ENCODE assay signal across 8 cellular contexts in genomic region chr14:67815573-67816235, GRCh38. TPM values are rescaled to one million over a fixed set of nuclear protein-coding genes. Genes with fewer than 3 reads are reported as not detected.
A peak's percentile ranks its signal among the peaks of the same experiment; 100 is the strongest.
DNase-seq lines count a peak whose midpoint lies in the region; ATAC-seq and TF ChIP-seq lines count a peak whose summit lies in the region.

No MANE protein-coding gene starts in this region.

- H2AFZ ChIP-seq in Karpas-422 (ENCODE audit: low read length) = no peak overlapping the region

- no peak for TF ChIP-seq CTCF in CD8-positive, alpha-beta T cell (IDR thresholded peaks at IDR 0.05)
- TF ChIP-seq CTCF in astrocyte of the cerebellum (IDR thresholded peaks at IDR 0.05; ENCODE audit: low read depth, low read length, missing control alignments) = no peak

- CTCF ChIA-PET in CD8-positive, alpha-beta T cell (lab: Charles Lee) = no interaction called here

- H3K27ac Mint-ChIP-seq in CD8-positive, alpha-beta T cell = peak overlapping the region; percentile 82

- peaks cover 45% of the 10 kb centered on the region for H3K79me2 ChIP-seq in Karpas-422 (ENCODE audit: low read length)

- H3K4me2 ChIP-seq in Karpas-422 (ENCODE audit: low read depth, low read length, poor library complexity, severe bottlenecking) = peak overlapping the region; percentile 98

- peaks cover 27% of the 10 kb centered on the region for H3K4me1 ChIP-seq in CD8-positive, alpha-beta T cell (ENCODE audit: insufficient read depth, low read length)
- H3K4me1 ChIP-seq in Karpas-422 (ENCODE audit: low read length) = peaks cover 32% of the 10 kb centered on the region
- peaks cover 6 to 32% (median 30%) of the 10 kb centered on the region in 5 donors for H3K4me1 ChIP-seq in subcutaneous abdominal adipose tissue (ENCODE audit: control insufficient read depth in 5 of 5, insufficient read depth in 5 of 5, low read length in 5 of 5)

- peaks cover 44% of the 10 kb centered on the region for H3K36me3 Mint-ChIP-seq in CD8-positive, alpha-beta T cell

- H3K9me3 Mint-ChIP-seq in CD8-positive, alpha-beta T cell = no peaks in the 10 kb centered on the region

- peaks cover 10% of the 10 kb centered on the region for H3K36me3 ChIP-seq in CD8-positive, alpha-beta T cell (ENCODE audit: insufficient read depth, low read length)
- H3K36me3 ChIP-seq in Karpas-422 (ENCODE audit: insufficient read depth, low read length) = peaks cover 14% of the 10 kb centered on the region; the same call in 1 of the 2 replicates
- peaks cover 5 to 21% (median 14%) of the 10 kb centered on the region in 5 donors for H3K36me3 ChIP-seq in subcutaneous abdominal adipose tissue (ENCODE audit: control insufficient read depth in 5 of 5, insufficient read depth in 5 of 5, low read length in 5 of 5)

- no peaks in the 10 kb centered on the region for H4K20me1 ChIP-seq in Karpas-422 (ENCODE audit: insufficient read depth, low read depth, low read length)

- peak overlapping the region; percentile 65 for H3K27ac ChIP-seq in CD8-positive, alpha-beta T cell (ENCODE audit: low read depth, low read length)
- no peak overlapping the region for H3K27ac ChIP-seq in Karpas-422 (ENCODE audit: low read length)
- H3K27ac ChIP-seq in subcutaneous abdominal adipose tissue (ENCODE audit: low read depth, low read length) = peak overlapping the region; percentile 77

- POLR2A ChIA-PET in CD8-positive, alpha-beta T cell (lab: Charles Lee) = no interaction called here

- no peak for ATAC-seq in CD8-positive, alpha-beta T cell
- no peak for ATAC-seq in esophagus mucosa

- H3K27me3 Mint-ChIP-seq in CD8-positive, alpha-beta T cell (ENCODE audit: low read depth) = no peaks in the 10 kb centered on the region

- H3K27me3 ChIP-seq in CD8-positive, alpha-beta T cell (ENCODE audit: insufficient read depth, low read length) = no peaks in the 10 kb centered on the region
- no peaks in the 10 kb centered on the region for H3K27me3 ChIP-seq in Karpas-422 (ENCODE audit: low read length)
- no peaks in the 10 kb centered on the region for H3K27me3 ChIP-seq in subcutaneous abdominal adipose tissue (ENCODE audit: control insufficient read depth in 5 of 5, insufficient read depth in 4 of 5, low read length in 5 of 5)

- H3K4me1 Mint-ChIP-seq in CD8-positive, alpha-beta T cell (ENCODE audit: low read depth) = peaks cover 50% of the 10 kb centered on the region

- in situ Hi-C loops in astrocyte of the cerebellum (cut with HindIII; ENCODE audit: low sequenced_read_pairs) = no loop called here

- H3K9me2 ChIP-seq in Karpas-422 (replicated peaks; ENCODE audit: insufficient read depth, low read length) = no peaks in the 10 kb centered on the region

- intact Hi-C loops in CD8-positive, alpha-beta T cell (cut with DNase I, micrococcal nuclease) = loop anchor here (1.0 to 10.0 kb wide), 12 partner anchors 118 to 1949 kb away; partner anchors contain the start of genes DCAF5 (in 2 of the 2), ERH (in 2 of the 2), PIGH (in 2 of the 2) and SLC39A9 (in 2 of the 2)

- DNase-seq in CD8-positive, alpha-beta T cell = no peak
- no peak for DNase-seq in Karpas-422
- DNase-seq in astrocyte of the cerebellum (ENCODE audit: low read depth) = no peak
- DNase-seq in kidney tubule cell (ENCODE audit: low spot score) = peak; percentile 61
- DNase-seq in middle frontal gyrus (ENCODE audit: extremely low spot score, low spot score) = no peak
- no peak for DNase-seq in NCI-H2107 treated with DMSO at 0.1 percent for 48 hours (lab: John Stamatoyannopoulos, UW; ENCODE audit: unreplicated experiment)

- H3K9me3 ChIP-seq in CD8-positive, alpha-beta T cell (ENCODE audit: low read length) = no peaks in the 10 kb centered on the region
- H3K9me3 ChIP-seq in Karpas-422 (ENCODE audit: low read length) (no peaks in the 10 kb centered on the region), subcutaneous abdominal adipose tissue (ENCODE audit: control insufficient read depth in 5 of 5, low read length in 5 of 5) (no peaks in the 10 kb centered on the region)

- H3K9ac ChIP-seq in Karpas-422 (ENCODE audit: low read length) (peak overlapping the region; percentile 76), subcutaneous abdominal adipose tissue (ENCODE audit: low read length in 5 of 5) (peak overlapping the region; percentile 84 to 95 (median 89))

- peak overlapping the region; percentile 97 for H3K4me3 Mint-ChIP-seq in CD8-positive, alpha-beta T cell

- peak overlapping the region; percentile 85 for H3K4me3 ChIP-seq in CD8-positive, alpha-beta T cell (ENCODE audit: low read depth, low read length)
- peak overlapping the region; percentile 86 for H3K4me3 ChIP-seq in Karpas-422 (ENCODE audit: low read length)
- peak overlapping the region; percentile 88 for H3K4me3 ChIP-seq in astrocyte of the cerebellum (ENCODE audit: low read depth, low read length)
- H3K4me3 ChIP-seq in subcutaneous abdominal adipose tissue (ENCODE audit: low read depth in 1 of 5, low read length in 5 of 5) = peak overlapping the region; percentile 80 to 95 (median 83)

RNA-seq across cellular contexts. Expression of gene ZFYVE26, which starts 0.7 kb away (rescaled TPM):
- total RNA-seq in CD8-positive, alpha-beta T cell = 10 to 100 TPM; 20.4 to 21.4 TPM
- 31.3 and 47.0 TPM in 2 replicates for total RNA-seq in Karpas-422 (2014; rRNA removed; shearing (Covaris generic); ENCODE audit: low replicate concordance)
- 12.6 TPM for total RNA-seq in esophagus mucosa

RNA-seq across cellular contexts. Expression of gene RAD51B, which starts 3.9 kb away (rescaled TPM):
- total RNA-seq in CD8-positive, alpha-beta T cell = 10 to 100 TPM; 14.3 to 17.3 TPM
- total RNA-seq in Karpas-422 (2014; rRNA removed; shearing (Covaris generic); ENCODE audit: low replicate concordance) = 84.0 and 107 TPM in 2 replicates
- total RNA-seq in esophagus mucosa = 12.2 TPM
